22 cellular contexts compared by ENCODE assay signal in the genomic region with DNA sequence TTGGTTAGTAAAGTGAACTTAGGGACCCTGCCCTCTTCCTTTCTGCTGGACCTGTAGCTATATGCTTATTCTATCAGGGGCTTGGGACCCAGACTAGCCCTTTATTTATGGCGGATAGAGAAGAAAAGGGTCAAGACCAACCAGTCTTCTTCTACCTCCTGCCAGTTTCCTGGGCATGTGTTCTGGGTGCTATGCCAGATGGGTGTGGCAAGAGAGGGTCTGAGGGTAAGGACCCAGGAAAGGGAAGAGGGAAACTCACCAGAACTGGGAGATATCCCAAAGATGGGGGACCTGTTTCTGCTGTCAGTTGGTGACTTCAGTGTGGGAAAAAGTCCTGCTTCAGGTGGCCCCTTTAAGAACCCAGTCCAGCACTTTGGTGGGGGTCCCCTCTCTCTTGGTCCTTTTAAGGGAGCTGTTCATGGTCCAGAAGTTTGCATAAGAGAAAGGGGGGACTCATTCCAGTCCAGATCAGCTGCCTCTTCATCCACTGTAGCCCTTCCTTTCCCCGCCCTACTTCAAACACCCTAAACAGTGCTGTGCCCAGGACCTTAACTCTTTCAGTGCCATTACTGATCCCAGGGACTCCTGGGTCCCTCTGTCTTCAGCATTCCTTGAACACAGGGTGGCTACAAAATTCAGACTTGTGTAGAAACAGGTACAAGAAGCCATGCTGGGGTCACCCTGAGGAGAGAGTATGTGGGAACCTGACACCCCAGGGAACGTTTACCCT. TPM values are rescaled to one million over a fixed set of nuclear protein-coding genes. Genes with fewer than 3 reads are reported as not detected.
DNase-seq lines count a peak whose midpoint lies in the region; ATAC-seq, FAIRE-seq and TF ChIP-seq lines count a peak whose summit lies in the region.
"Had no signal": no experiment of that assay in that cellular context is flagged by ENCODE, and none has a peak within 500 bp of the region (broad histone marks: within the 10 kb centered on the region; RNA-seq: fewer than 3 reads in every experiment).

No MANE protein-coding gene starts in this region.

- peaks cover 10% of the 10 kb centered on the region for H3K36me3 Mint-ChIP-seq in dendritic cell treated with granulocyte-macrophage colony-stimulating factor and Interleukin-4, amounts not matched to agents 40 ng/mL and 50 ng/mL, for 4 days (ENCODE audit: low read depth)
- peaks cover 7% of the 10 kb centered on the region for H3K36me3 Mint-ChIP-seq in nephron (ENCODE audit: low read depth)

- intact Hi-C loops in dendritic cell treated with granulocyte-macrophage colony-stimulating factor and Interleukin-4, amounts not matched to agents 40 ng/mL and 50 ng/mL, for 4 days (cut with micrococcal nuclease) = no loop called here
- intact Hi-C loops in pancreas (cut with DNase I) = no loop called here

- H3K36me3 ChIP-seq in HEK293 (ENCODE audit: control insufficient read depth in 2 of 2, insufficient read depth in 1 of 2, low read length in 2 of 2) (peaks cover 0 to 6% of the 10 kb centered on the region in 2 experiments; a peak in 1 of 3 replicates), pancreas (no peaks in the 10 kb centered on the region)

- H3K27ac ChIP-seq in HEK293 (ENCODE audit: extremely low read depth, low read depth, low read length) (no peak overlapping the region), pancreas (no peak overlapping the region)
- H3K27ac ChIP-seq: VCaP had no signal

- no peak for ATAC-seq in pancreas
- no peak for ATAC-seq in HG02981 (IDR thresholded peaks at IDR 0.05; ENCODE audit: unreplicated experiment)

- 63 to 68% methylated on average over 3 of the region's 3 CpGs for WGBS in pancreas, 2 donors

- no peak overlapping the region for H3K4me3 ChIP-seq in HEK293 (ENCODE audit: low read depth, low read length)
- no peak overlapping the region for H3K4me3 ChIP-seq in pancreas

- DNase-seq in A172 (ENCODE audit: low spot score) (peak; percentile 45), NOMO-1 treated with DMSO at 0.1 percent for 48 hours (lab: John Stamatoyannopoulos, UW; ENCODE audit: unreplicated experiment) (no peak), pancreas (no peak)
- no peak for DNase-seq in stimulated activated CD4-positive, alpha-beta T cell treated with anti-CD3 and anti-CD28 coated beads, Interleukin-2, amount 100 ng/mL, for 48 hours
- DNase-seq: activated CD4-positive, alpha-beta T cell treated with anti-CD3 and anti-CD28 coated beads, Interleukin-2, amount 50 U/mL, for 4 hours; activated naive CD8-positive, alpha-beta T cell treated with anti-CD3 and anti-CD28 coated beads, Interleukin-2, amount 10 ng/mL, durations not matched to agents 7 days and 5 days; activated T-cell treated with anti-CD3 and anti-CD28 coated beads, Interleukin-2, amount 50 U/mL, for 1 hour; KG1; naive B cell; NCI-H1048; NCI-H2029 treated with DMSO at 0.1 percent for 48 hours; NCI-H446; posterior cingulate gyrus; SHP77 had no signal

- POLR2A ChIA-PET in HEK293 (lab: Yijun Ruan, JAX) = interaction anchor here (0.5 to 0.6 kb wide), 2 partner anchors 24 to 254 kb away, joined by 3 to 9 read pairs; partner anchors contain the start of gene ARHGEF2

- H3K27me3 ChIP-seq in pancreas = no peaks in the 10 kb centered on the region

- FAIRE-seq in pancreas (lab: Jason Lieb, UNC) = no peak
- FAIRE-seq: GM18507 had no signal

- peaks cover 14% of the 10 kb centered on the region for H3K4me1 Mint-ChIP-seq in dendritic cell treated with granulocyte-macrophage colony-stimulating factor and Interleukin-4, amounts not matched to agents 40 ng/mL and 50 ng/mL, for 4 days (ENCODE audit: low read depth)
- peaks cover 21% of the 10 kb centered on the region for H3K4me1 Mint-ChIP-seq in nephron

- peak overlapping the region; percentile 1 for H3K27ac Mint-ChIP-seq in dendritic cell treated with granulocyte-macrophage colony-stimulating factor and Interleukin-4, amounts not matched to agents 40 ng/mL and 50 ng/mL, for 4 days
- peak overlapping the region; percentile 28 to 84 (median 75) for H3K27ac Mint-ChIP-seq in nephron
- H3K27ac Mint-ChIP-seq: activated naive CD8-positive, alpha-beta T cell treated with anti-CD3 and anti-CD28 coated beads, Interleukin-2, amount 10 ng/mL, durations not matched to agents 7 days and 5 days had no signal

- TF ChIP-seq CTCF in HEK293 (tag by site-specific recombination; IDR thresholded peaks at IDR 0.05) (no peak), nephron (IDR thresholded peaks at IDR 0.05; ENCODE audit: unreplicated experiment in 3 of 3) (no peak), pancreas (IDR thresholded peaks at IDR 0.05) (no peak)

- H3K9me3 Mint-ChIP-seq in dendritic cell treated with granulocyte-macrophage colony-stimulating factor and Interleukin-4, amounts not matched to agents 40 ng/mL and 50 ng/mL, for 4 days = no peaks in the 10 kb centered on the region
- H3K9me3 Mint-ChIP-seq in nephron = no peaks in the 10 kb centered on the region
- H3K9me3 Mint-ChIP-seq: activated naive CD8-positive, alpha-beta T cell treated with anti-CD3 and anti-CD28 coated beads, Interleukin-2, amount 10 ng/mL, durations not matched to agents 7 days and 5 days; brain; naive B cell had no signal

- no peaks in the 10 kb centered on the region for H3K27me3 Mint-ChIP-seq in dendritic cell treated with granulocyte-macrophage colony-stimulating factor and Interleukin-4, amounts not matched to agents 40 ng/mL and 50 ng/mL, for 4 days
- no peaks in the 10 kb centered on the region for H3K27me3 Mint-ChIP-seq in nephron (ENCODE audit: low read depth)
- H3K27me3 Mint-ChIP-seq: activated naive CD8-positive, alpha-beta T cell treated with anti-CD3 and anti-CD28 coated beads, Interleukin-2, amount 10 ng/mL, durations not matched to agents 7 days and 5 days; naive B cell had no signal

- CTCF ChIA-PET in HEK293 (lab: Yijun Ruan, JAX) = interaction anchor here (0.6 to 1.8 kb wide), 9 partner anchors 12 to 434 kb away, joined by 3 to 9 read pairs (median 3); partner anchors contain the start of gene KHDC4

- no peak overlapping the region for H3K4me3 Mint-ChIP-seq in dendritic cell treated with granulocyte-macrophage colony-stimulating factor and Interleukin-4, amounts not matched to agents 40 ng/mL and 50 ng/mL, for 4 days
- no peak overlapping the region for H3K4me3 Mint-ChIP-seq in nephron
- H3K4me3 Mint-ChIP-seq: activated naive CD8-positive, alpha-beta T cell treated with anti-CD3 and anti-CD28 coated beads, Interleukin-2, amount 10 ng/mL, durations not matched to agents 7 days and 5 days; brain; naive B cell had no signal

- H3K9me3 ChIP-seq in HEK293 (ENCODE audit: control insufficient read depth, insufficient read depth, low read depth, low read length) (no peaks in the 10 kb centered on the region), pancreas (no peaks in the 10 kb centered on the region)

- no peaks in the 10 kb centered on the region for H3K4me1 ChIP-seq in HEK293 (ENCODE audit: control insufficient read depth, insufficient read depth, low read length)
- no peaks in the 10 kb centered on the region for H3K4me1 ChIP-seq in pancreas

TF ChIP-seq in HEK293, 187 proteins besides CTCF, POLR2A, EP300 and RAD21 (continues in another document):
- TF ChIP-seq ZFP69B (tag by site-specific recombination; IDR thresholded peaks at IDR 0.05) (peak; percentile 52; the same call in 1 of the 2 replicates), ZNF341 (tag by site-specific recombination; IDR thresholded peaks at IDR 0.05; ENCODE audit: low read depth) (peak; percentile 51), ZNF146 (tag by site-specific recombination; IDR thresholded peaks at IDR 0.05) (no peak)
- TF ChIP-seq, protein P1, sequence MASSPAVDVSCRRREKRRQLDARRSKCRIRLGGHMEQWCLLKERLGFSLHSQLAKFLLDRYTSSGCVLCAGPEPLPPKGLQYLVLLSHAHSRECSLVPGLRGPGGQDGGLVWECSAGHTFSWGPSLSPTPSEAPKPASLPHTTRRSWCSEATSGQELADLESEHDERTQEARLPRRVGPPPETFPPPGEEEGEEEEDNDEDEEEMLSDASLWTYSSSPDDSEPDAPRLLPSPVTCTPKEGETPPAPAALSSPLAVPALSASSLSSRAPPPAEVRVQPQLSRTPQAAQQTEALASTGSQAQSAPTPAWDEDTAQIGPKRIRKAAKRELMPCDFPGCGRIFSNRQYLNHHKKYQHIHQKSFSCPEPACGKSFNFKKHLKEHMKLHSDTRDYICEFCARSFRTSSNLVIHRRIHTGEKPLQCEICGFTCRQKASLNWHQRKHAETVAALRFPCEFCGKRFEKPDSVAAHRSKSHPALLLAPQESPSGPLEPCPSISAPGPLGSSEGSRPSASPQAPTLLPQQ (tag by site-specific recombination; IDR thresholded peaks at IDR 0.05) = peak; percentile 72

RNA-seq across cellular contexts. Expression of gene SSR2, which starts 18.4 kb away (rescaled TPM):
- total RNA-seq in A172 (2014; rRNA removed; shearing (Covaris generic)) = 573 and 778 TPM in 2 replicates
- total RNA-seq in pancreas = 100 to 1,000 TPM; 160 to 236 (median 202) TPM
- polyA plus RNA-seq in pancreas = 100 to 1,000 TPM; 180 to 243 TPM

RNA-seq across cellular contexts. Expression of gene ARHGEF2, which starts 24.0 kb away (rescaled TPM):
- total RNA-seq in A172 (2014; rRNA removed; shearing (Covaris generic)) = 153 and 155 TPM in 2 replicates
- total RNA-seq in pancreas = 10 to 100 TPM; 10.3 to 39.0 (median 23.8) TPM
- 10 to 100 TPM; 17.8 to 20.2 TPM for polyA plus RNA-seq in pancreas

RNA-seq across cellular contexts. Expression of gene UBQLN4, which starts 51.3 kb away (rescaled TPM):
- 35.9 and 37.1 TPM in 2 replicates for total RNA-seq in A172 (2014; rRNA removed; shearing (Covaris generic))
- 10 to 100 TPM; 14.1 to 28.2 (median 16.9) TPM for total RNA-seq in pancreas
- 10 to 100 TPM; 18.6 to 24.4 TPM for polyA plus RNA-seq in pancreas

RNA-seq across cellular contexts. Expression of gene LAMTOR2, which starts 52.2 kb away (rescaled TPM):
- 179 TPM in 2 replicates for total RNA-seq in A172 (2014; rRNA removed; shearing (Covaris generic))
- total RNA-seq in pancreas = 10 to 100 TPM; 31.7 to 40.1 (median 32.1) TPM
- polyA plus RNA-seq in pancreas = 10 to 100 TPM; 59.4 to 60.1 TPM

RNA-seq across cellular contexts. Expression of gene RAB25, which starts 58.6 kb away (rescaled TPM):
- total RNA-seq in A172 (2014; rRNA removed; shearing (Covaris generic)) = 0.12 TPM in 1 of 2 replicates, not detected in the other
- total RNA-seq in pancreas = 10 to 100 TPM; 29.0 to 51.1 (median 34.6) TPM
- polyA plus RNA-seq in pancreas = 10 to 100 TPM; 56.3 to 81.6 TPM
- total RNA-seq: T-helper 1 cell treated with Interleukin-12 subunit alpha and Interleukin-12 subunit beta and Interleukin-4 antibody, amounts not matched to agents 30 ng/mL and 1 ng/mL, for 36 hours had no signal
